Comparison of ENCODE assay signal across 1 cellular context in genomic region chr19:43651758-43652545, GRCh38.
TF ChIP-seq lines count a peak whose summit lies in the region.

No MANE protein-coding gene starts in this region.

TF ChIP-seq in HepG2, 621 proteins besides CTCF, POLR2A, EP300 and RAD21 (continued from another document and continues in another):
- no peak for TF ChIP-seq ZNF800 (CRISPR knock-in tag; IDR thresholded peaks at IDR 0.05)
- TF ChIP-seq ZNF597 (CRISPR knock-in tag; IDR thresholded peaks at IDR 0.05): no peak
- no peak for TF ChIP-seq ZNF407 (CRISPR knock-in tag; IDR thresholded peaks at IDR 0.05; ENCODE audit: not compliant biosample characterization)
- TF ChIP-seq ZNF740 (CRISPR knock-in tag; IDR thresholded peaks at IDR 0.05): no peak
- TF ChIP-seq ZNF607 (CRISPR knock-in tag; IDR thresholded peaks at IDR 0.05; ENCODE audit: borderline replicate concordance): no peak
- TF ChIP-seq ZSCAN30 (CRISPR knock-in tag; IDR thresholded peaks at IDR 0.05): no peak
- no peak for TF ChIP-seq KDM6A (CRISPR knock-in tag; IDR thresholded peaks at IDR 0.05; ENCODE audit: low read depth)
- TF ChIP-seq ZBTB1 (CRISPR knock-in tag; IDR thresholded peaks at IDR 0.05; ENCODE audit: borderline replicate concordance): no peak
- no peak for TF ChIP-seq MLLT10 (CRISPR knock-in tag; IDR thresholded peaks at IDR 0.05)
- 0 out of 2 replicates have a peak, but pooled peaks have one; percentile 30 for TF ChIP-seq ZNF232 (CRISPR knock-in tag; IDR thresholded peaks at IDR 0.05; ENCODE audit: borderline replicate concordance)
- TF ChIP-seq FIP1L1 (IDR thresholded peaks at IDR 0.05; ENCODE audit: borderline replicate concordance, insufficient read depth, low read depth, low read length): no peak
- no peak for TF ChIP-seq TEAD2 (CRISPR knock-in tag; IDR thresholded peaks at IDR 0.05)
- no peak for TF ChIP-seq JARID2 (CRISPR knock-in tag; IDR thresholded peaks at IDR 0.05; ENCODE audit: insufficient replicate concordance)
- no peak for TF ChIP-seq ZNF510 (CRISPR knock-in tag; IDR thresholded peaks at IDR 0.05; ENCODE audit: low read depth)
- no peak for TF ChIP-seq TSC22D2 (CRISPR knock-in tag; IDR thresholded peaks at IDR 0.05; ENCODE audit: borderline replicate concordance)
- TF ChIP-seq MAFK (conservative IDR thresholded peaks at IDR 0.05 in 1 of 2, IDR thresholded peaks at IDR 0.05 in 1 of 2; ENCODE audit: low read length in 2 of 2): no peak
- no peak for TF ChIP-seq NFIB (CRISPR knock-in tag; IDR thresholded peaks at IDR 0.05; ENCODE audit: borderline replicate concordance)
- no peak for TF ChIP-seq ZNF3 (CRISPR knock-in tag; IDR thresholded peaks at IDR 0.05)
- no peak for TF ChIP-seq NCOA5 (CRISPR knock-in tag; IDR thresholded peaks at IDR 0.05)
- no peak for TF ChIP-seq ZNF20 (CRISPR knock-in tag; IDR thresholded peaks at IDR 0.05)
- no peak for TF ChIP-seq ZNF207 (IDR thresholded peaks at IDR 0.05; ENCODE audit: borderline replicate concordance)
- TF ChIP-seq ZNF256 (CRISPR knock-in tag; conservative IDR thresholded peaks at IDR 0.05): no peak
- no peak for TF ChIP-seq NONO (IDR thresholded peaks at IDR 0.05)
- no peak for TF ChIP-seq NONO (CRISPR knock-in tag; conservative IDR thresholded peaks at IDR 0.05)
- no peak for TF ChIP-seq HNRNPLL (IDR thresholded peaks at IDR 0.05; ENCODE audit: low read depth, low read length, poor library complexity, severe bottlenecking)
- no peak for TF ChIP-seq NKX3-1 (CRISPR knock-in tag; IDR thresholded peaks at IDR 0.05)
- no peak for TF ChIP-seq ZFP82 (CRISPR knock-in tag; IDR thresholded peaks at IDR 0.05; ENCODE audit: borderline replicate concordance)
- TF ChIP-seq TEF (CRISPR knock-in tag; IDR thresholded peaks at IDR 0.05): no peak
- no peak for TF ChIP-seq AFF4 (CRISPR knock-in tag; IDR thresholded peaks at IDR 0.05)
- TF ChIP-seq ATF7-NPFF (CRISPR knock-in tag; IDR thresholded peaks at IDR 0.05; ENCODE audit: low read depth): no peak
- no peak for TF ChIP-seq SSRP1 (CRISPR knock-in tag; IDR thresholded peaks at IDR 0.05)
- no peak for TF ChIP-seq TAF15 (IDR thresholded peaks at IDR 0.05; ENCODE audit: low read depth, low read length, poor library complexity, severe bottlenecking)
- no peak for TF ChIP-seq SNAPC2 (CRISPR knock-in tag; IDR thresholded peaks at IDR 0.05)
- no peak for TF ChIP-seq ZBTB21 (CRISPR knock-in tag; IDR thresholded peaks at IDR 0.05)
- TF ChIP-seq ZNF281 (CRISPR knock-in tag; IDR thresholded peaks at IDR 0.05; ENCODE audit: borderline replicate concordance): 0 out of 2 replicates have a peak, but pooled peaks have one; percentile 19
- no peak for TF ChIP-seq PRDM15 (CRISPR knock-in tag; IDR thresholded peaks at IDR 0.05)
- TF ChIP-seq ZNF329 (CRISPR knock-in tag; IDR thresholded peaks at IDR 0.05; ENCODE audit: low read depth): no peak
- no peak for TF ChIP-seq SIN3B (IDR thresholded peaks at IDR 0.05; ENCODE audit: low read length)
- TF ChIP-seq SP4 (CRISPR knock-in tag; IDR thresholded peaks at IDR 0.05): no peak; the same call in 1 of the 2 replicates
